1 cellular context compared by ENCODE assay signal in genomic region chr1:67018574-67018973, GRCh38.
TF ChIP-seq lines count a peak whose summit lies in the region.

No MANE protein-coding gene starts in this region.

TF ChIP-seq in H1, 55 proteins besides CTCF, POLR2A, EP300 and RAD21:
- no peak for TF ChIP-seq CEBPB (IDR thresholded peaks at IDR 0.05; ENCODE audit: low read depth, low read length)
- TF ChIP-seq SP2 (IDR thresholded peaks at IDR 0.05; ENCODE audit: low read length): no peak
- TF ChIP-seq CHD2 (IDR thresholded peaks at IDR 0.05; ENCODE audit: low read length): no peak
- no peak for TF ChIP-seq KDM5A (IDR thresholded peaks at IDR 0.05; ENCODE audit: low read length)
- TF ChIP-seq YY1 (IDR thresholded peaks at IDR 0.05; ENCODE audit: low read depth, low read length): no peak
- no peak for TF ChIP-seq EZH2 (IDR thresholded peaks at IDR 0.05; ENCODE audit: low read depth, low read length, severe bottlenecking)
- TF ChIP-seq TAF7 (optimal IDR thresholded peaks at IDR 0.05; ENCODE audit: borderline replicate concordance, low read depth, low read length): no peak
- TF ChIP-seq USF2 (IDR thresholded peaks at IDR 0.05; ENCODE audit: low read length): no peak
- no peak for TF ChIP-seq NRF1 (IDR thresholded peaks at IDR 0.05; ENCODE audit: low read depth, low read length)
- TF ChIP-seq HDAC6 (IDR thresholded peaks at IDR 0.05; ENCODE audit: low read depth, low read length): no peak
